9 cellular contexts compared by ENCODE assay signal in the genomic region with DNA sequence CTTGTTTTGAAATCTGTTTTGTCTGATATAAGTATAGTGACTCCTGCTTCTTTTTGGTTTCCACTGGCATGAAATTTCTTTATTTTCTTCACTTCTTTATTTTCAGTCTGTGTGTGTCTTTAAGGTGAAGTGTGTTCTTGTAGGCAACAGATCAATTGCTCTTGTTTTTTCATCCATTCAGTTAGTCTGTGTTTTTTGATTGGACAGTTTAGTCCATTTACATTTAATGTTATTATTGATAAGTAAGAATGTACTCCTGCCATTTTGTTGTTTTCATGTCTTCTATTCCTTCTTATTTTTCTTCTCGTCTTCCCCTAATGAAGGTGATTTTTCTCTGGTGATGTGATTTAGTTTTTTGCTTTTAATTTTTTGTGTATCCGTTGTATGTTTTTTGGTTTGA.
"Had no signal": no experiment of that assay in that cellular context is flagged by ENCODE, and none has a peak within 500 bp of the region (broad histone marks: within the 10 kb centered on the region; RNA-seq: fewer than 3 reads in every experiment).

No MANE protein-coding gene starts in this region.

- H3K9ac ChIP-seq: GM23248, KMS-11 had no signal

- H3K36me3 ChIP-seq: HAP-1 had no signal

- FAIRE-seq: HTR-8/SVneo had no signal

- ATAC-seq: HCT116 had no signal

- H3K4me3 ChIP-seq: GM23248, HAP-1 had no signal

- H3K4me1 ChIP-seq: HAP-1 had no signal

- H3K9me3 ChIP-seq: HAP-1 had no signal

- DNase-seq: GM23248, GOT3, H7, IMR-90, KBM-7 had no signal
